In the genomic region with DNA sequence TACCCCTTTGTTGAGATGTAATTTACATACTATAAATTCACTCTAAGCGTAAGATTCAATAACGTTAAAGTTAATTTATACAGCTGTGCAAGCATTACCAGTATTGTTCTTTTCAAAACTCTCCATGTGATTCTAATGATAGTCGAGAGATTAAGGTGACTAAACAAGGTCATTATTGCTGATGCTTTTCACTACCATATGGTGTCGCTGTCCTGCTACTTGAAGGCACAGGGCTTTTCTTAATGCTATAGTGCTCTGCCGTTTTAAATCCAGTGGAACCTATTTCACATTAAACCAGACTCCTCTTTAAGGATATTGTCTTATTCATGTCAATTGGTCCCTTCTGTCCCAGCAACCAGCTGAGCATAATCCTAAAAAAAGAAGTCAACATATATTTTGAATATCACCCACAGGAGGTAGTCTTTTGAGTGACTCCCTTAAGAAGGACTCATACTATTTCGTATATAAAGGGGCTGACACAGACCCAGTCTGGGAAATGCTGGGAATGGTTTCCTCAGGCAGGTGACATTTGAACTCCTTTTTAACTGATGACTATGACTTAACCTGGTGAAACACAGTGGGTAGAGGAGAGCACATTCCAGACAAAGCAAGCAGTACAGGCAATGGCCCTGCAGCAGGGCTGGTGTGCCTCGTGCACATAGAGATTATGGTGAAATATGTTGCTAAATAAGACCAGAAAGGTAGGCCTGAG, we compare ENCODE assay signal across 1 cellular context.
TF ChIP-seq lines count a peak whose summit lies in the region.

No MANE protein-coding gene starts in this region.

TF ChIP-seq in IMR-90, 13 proteins besides CTCF, POLR2A, EP300 and RAD21:
- TF ChIP-seq SMC3 (IDR thresholded peaks at IDR 0.05; ENCODE audit: low read depth, low read length) (peak; percentile 59), CEBPB (IDR thresholded peaks at IDR 0.05; ENCODE audit: low read depth, low read length) (no peak)
